In the genomic region with DNA sequence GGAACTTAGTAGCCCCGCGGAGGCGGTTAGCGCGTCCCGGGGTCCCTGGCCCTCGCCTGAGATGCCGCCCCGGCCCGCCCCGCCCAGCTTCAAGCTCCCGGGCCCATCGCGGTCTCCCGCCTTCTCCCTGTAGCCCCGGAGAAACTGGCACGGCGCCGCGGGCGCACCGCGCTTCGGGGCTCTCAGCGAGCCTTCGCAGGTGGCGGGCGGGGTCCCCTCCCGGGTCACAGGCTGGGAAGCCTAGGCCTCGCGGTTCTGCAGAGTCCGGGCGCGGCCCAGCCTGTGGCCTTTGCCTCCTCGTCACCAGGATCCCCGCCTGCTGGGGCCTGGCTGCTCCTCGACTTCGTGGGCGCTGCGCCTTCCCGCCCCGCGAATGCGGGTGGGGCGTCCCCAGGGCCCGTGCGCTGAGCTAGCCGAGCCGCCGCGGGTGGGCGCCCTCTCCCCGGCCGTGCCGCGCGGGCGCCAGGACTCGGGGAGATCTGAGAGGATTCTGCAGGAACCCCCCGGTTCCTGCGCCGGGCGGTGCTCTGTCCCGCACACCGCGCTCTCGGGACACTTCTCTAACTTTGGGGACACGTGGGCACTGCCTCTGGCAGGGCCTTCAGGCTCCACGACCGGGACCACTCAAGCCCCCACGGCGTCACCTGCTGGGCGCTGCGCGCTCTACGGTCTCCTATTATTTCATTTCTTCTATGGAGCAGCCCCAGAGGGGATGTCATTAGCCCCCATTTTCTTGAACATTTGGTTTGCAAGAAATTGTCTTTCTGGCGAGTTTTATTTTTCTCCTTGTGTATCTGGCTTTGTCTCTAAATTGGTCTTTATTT, we compare ENCODE assay signal across 8 cellular contexts. TPM values are rescaled to one million over a fixed set of nuclear protein-coding genes. Genes with fewer than 3 reads are reported as not detected.
DNase-seq lines count a peak whose midpoint lies in the region; ATAC-seq and TF ChIP-seq lines count a peak whose summit lies in the region.

No MANE protein-coding gene starts in this region.

- peak overlapping the region; percentile 38 to 61 for H3K4me3 ChIP-seq in DND-41 (ENCODE audit: low read depth in 1 of 2, low read length in 2 of 2)
- peak overlapping the region; percentile 62 for H3K4me3 ChIP-seq in HUES64 (ENCODE audit: low read length)

- H3K79me2 ChIP-seq in DND-41 (ENCODE audit: insufficient read depth, low read length) = peaks cover 37% of the 10 kb centered on the region

- H3K27me3 Mint-ChIP-seq in T-helper 1 cell treated with Interleukin-12 subunit alpha and Interleukin-12 subunit beta and Interleukin-4 antibody, amounts not matched to agents 30 μg/mL and 1 μg/mL, for 36 hours (ENCODE audit: low read depth) = peaks cover 19% of the 10 kb centered on the region

- WGBS in HUES64 = under 1% methylated on average over 76 of the region's 77 CpGs

- H3K4me1 Mint-ChIP-seq in T-helper 1 cell treated with Interleukin-12 subunit alpha and Interleukin-12 subunit beta and Interleukin-4 antibody, amounts not matched to agents 30 μg/mL and 1 μg/mL, for 36 hours (ENCODE audit: low read depth) = peaks cover 39% of the 10 kb centered on the region

- peak overlapping the region; percentile 96 for H3K4me2 ChIP-seq in DND-41 (ENCODE audit: insufficient read depth, low read length)

- H3K27ac ChIP-seq in DND-41 (ENCODE audit: low read length) (peak overlapping the region; percentile 84), HUES64 (ENCODE audit: low read depth, low read length) (no peak overlapping the region)

- no peaks in the 10 kb centered on the region for H3K9me3 Mint-ChIP-seq in T-helper 1 cell treated with Interleukin-12 subunit alpha and Interleukin-12 subunit beta and Interleukin-4 antibody, amounts not matched to agents 30 μg/mL and 1 μg/mL, for 36 hours

- peak; percentile 83 for DNase-seq in DND-41
- DNase-seq in astrocyte of the hippocampus (ENCODE audit: low read depth, low spot score) = peak; percentile 71
- DNase-seq in islet precursor cell = peak; percentile 76
- DNase-seq in stimulated activated CD4-positive, alpha-beta T cell treated with anti-CD3 and anti-CD28 coated beads, Interleukin-1b, Interleukin-23, amount 100 ng/mL, for 1 hour (ENCODE audit: low read depth in 2 of 2) = peak; percentile 23 to 39
- no peak for DNase-seq in NCI-H774 (lab: John Stamatoyannopoulos, UW)

- peaks cover 10% of the 10 kb centered on the region for H3K36me3 Mint-ChIP-seq in T-helper 1 cell treated with Interleukin-12 subunit alpha and Interleukin-12 subunit beta and Interleukin-4 antibody, amounts not matched to agents 30 μg/mL and 1 μg/mL, for 36 hours (ENCODE audit: low read depth)

- peak overlapping the region; percentile 86 for H3K4me3 Mint-ChIP-seq in T-helper 1 cell treated with Interleukin-12 subunit alpha and Interleukin-12 subunit beta and Interleukin-4 antibody, amounts not matched to agents 30 μg/mL and 1 μg/mL, for 36 hours

- H3K4me1 ChIP-seq in DND-41 (ENCODE audit: insufficient read depth, low read length) (peaks cover 47% of the 10 kb centered on the region), HUES64 (ENCODE audit: insufficient read depth, low read length) (no peaks in the 10 kb centered on the region)

- H3K27ac Mint-ChIP-seq in T-helper 1 cell treated with Interleukin-12 subunit alpha and Interleukin-12 subunit beta and Interleukin-4 antibody, amounts not matched to agents 30 μg/mL and 1 μg/mL, for 36 hours = peak overlapping the region; percentile 73

- H4K20me1 ChIP-seq in DND-41 (ENCODE audit: insufficient read depth, low read length) = peaks cover 19% of the 10 kb centered on the region; the same call in 1 of the 2 replicates

- H3K27me3 ChIP-seq in DND-41 (ENCODE audit: insufficient read depth, low read length, poor library complexity) = no peaks in the 10 kb centered on the region
- peaks cover 55% of the 10 kb centered on the region for H3K27me3 ChIP-seq in HUES64 (ENCODE audit: insufficient read depth, low read length)

- peak overlapping the region; percentile 90 for H3K9ac ChIP-seq in DND-41 (ENCODE audit: low read depth, low read length)
- H3K9ac ChIP-seq in HUES64 (ENCODE audit: low read depth, low read length) = peak overlapping the region; percentile 62

- peak; percentile 64 for ATAC-seq in DND-41 (ENCODE audit: insufficient read depth, low read depth)
- ATAC-seq in GM21526 (IDR thresholded peaks at IDR 0.05; ENCODE audit: low FRiP score, unreplicated experiment) = peak; percentile 47

- H3K36me3 ChIP-seq in DND-41 (ENCODE audit: insufficient read depth, low read length) = no peaks in the 10 kb centered on the region
- no peaks in the 10 kb centered on the region for H3K36me3 ChIP-seq in HUES64 (ENCODE audit: insufficient read depth, low read length)

- H3K9me3 ChIP-seq in DND-41 (ENCODE audit: insufficient read depth, low read length, severe bottlenecking) = no peaks in the 10 kb centered on the region
- H3K9me3 ChIP-seq in HUES64 (ENCODE audit: insufficient read depth, low read depth, low read length) = no peaks in the 10 kb centered on the region

- H2AFZ ChIP-seq in DND-41 (ENCODE audit: low read depth, low read length) = peak overlapping the region; percentile 88

- TF ChIP-seq CTCF in DND-41 (IDR thresholded peaks at IDR 0.05; ENCODE audit: borderline replicate concordance, extremely low read depth, low read length, poor library complexity, severe bottlenecking) = peak; percentile 76

RNA-seq across cellular contexts. Expression of gene RGS10, which starts 0.7 kb away (rescaled TPM):
- 7.8 TPM for polyA plus RNA-seq in HUES64 (2013, experiment 1 of 2)
- 12.0 TPM for polyA plus RNA-seq in HUES64 (2013, experiment 2 of 2)

RNA-seq across cellular contexts. Expression of gene TIAL1, which starts 53.6 kb away (rescaled TPM):
- polyA plus RNA-seq in HUES64 (2013, experiment 1 of 2) = 91.2 TPM
- polyA plus RNA-seq in HUES64 (2013, experiment 2 of 2) = 88.9 TPM
